Comparison of ENCODE assay signal across 17 cellular contexts in genomic region chr14:91801358-91801757, GRCh38.
DNase-seq lines count a peak whose midpoint lies in the region; ATAC-seq and TF ChIP-seq lines count a peak whose summit lies in the region.
"Had no signal": no experiment of that assay in that cellular context is flagged by ENCODE, and none has a peak within 500 bp of the region (broad histone marks: within the 10 kb centered on the region; RNA-seq: fewer than 3 reads in every experiment).

No MANE protein-coding gene starts in this region.

- peaks cover 8 to 63% (median 23%) of the 10 kb centered on the region in 3 donors for H3K36me3 Mint-ChIP-seq in CD8-positive, alpha-beta memory T cell
- peaks cover 50% of the 10 kb centered on the region for H3K36me3 Mint-ChIP-seq in central memory CD8-positive, alpha-beta T cell (ENCODE audit: insufficient read depth)
- peaks cover 7% of the 10 kb centered on the region for H3K36me3 Mint-ChIP-seq in natural killer cell

- peaks cover 6% of the 10 kb centered on the region for H3K9me3 ChIP-seq in CD8-positive, alpha-beta memory T cell (ENCODE audit: low read length)
- H3K9me3 ChIP-seq in GM23248 (ENCODE audit: low read depth): no peaks in the 10 kb centered on the region

- CTCF ChIA-PET in CD8-positive, alpha-beta memory T cell (lab: Charles Lee): interaction anchor here (0.8 to 1.0 kb wide), 2 partner anchors 10 to 54 kb away, joined by 3 to 5 read pairs; no protein-coding TSS in a partner anchor

- H3K27me3 ChIP-seq in CD8-positive, alpha-beta memory T cell (ENCODE audit: insufficient read depth, low read length, poor library complexity, severe bottlenecking): no peaks in the 10 kb centered on the region
- no peaks in the 10 kb centered on the region for H3K27me3 ChIP-seq in GM23248 (replicated peaks; ENCODE audit: insufficient read depth)

- peak overlapping the region in 3 of 7 donors; percentile 19 to 62 (median 34) for H3K4me3 Mint-ChIP-seq in CD8-positive, alpha-beta memory T cell
- H3K4me3 Mint-ChIP-seq in central memory CD8-positive, alpha-beta T cell: no peak overlapping the region
- no peak overlapping the region for H3K4me3 Mint-ChIP-seq in natural killer cell
- H3K4me3 Mint-ChIP-seq: CD4-positive, alpha-beta T cell; HFFc6 had no signal

- no peaks in the 10 kb centered on the region for H3F3A ChIP-seq in GM23248 (ENCODE audit: insufficient read depth)

- DNase-seq in activated gamma-delta T cell treated with Interleukin-2 at 50 U/mL for 16 hours: peak; percentile 21
- DNase-seq in activated gamma-delta T cell (lab: John Stamatoyannopoulos, UW): no peak
- peak in 2 of 5 donors; percentile 7 to 15 for DNase-seq in CD8-positive, alpha-beta memory T cell
- no peak for DNase-seq in central memory CD8-positive, alpha-beta T cell (ENCODE audit: low spot score in 2 of 2)
- no peak for DNase-seq in natural killer cell
- DNase-seq in ACHN: no peak
- DNase-seq in GM23248: no peak
- DNase-seq: AML-193; Calu3; CD4-positive, alpha-beta T cell; DMS79 treated with DMSO at 0.1 percent for 48 hours; GF-D8; GOT3; H7; HFFc6 had no signal

- no peaks in the 10 kb centered on the region for H4K20me1 ChIP-seq in GM23248 (ENCODE audit: insufficient read depth)

- H2AFZ ChIP-seq in GM23248: no peak overlapping the region

- H3K9me3 Mint-ChIP-seq in CD8-positive, alpha-beta memory T cell: peaks cover 1 to 7% (median 4%) of the 10 kb centered on the region in 5 donors
- peaks cover 5% of the 10 kb centered on the region for H3K9me3 Mint-ChIP-seq in central memory CD8-positive, alpha-beta T cell
- peaks cover 3 to 7% of the 10 kb centered on the region in 2 donors for H3K9me3 Mint-ChIP-seq in natural killer cell

- ATAC-seq in central memory CD8-positive, alpha-beta T cell (replicated peaks; ENCODE audit: extremely low read depth, poor library complexity, severe bottlenecking): no peak
- ATAC-seq in natural killer cell: peak in 2 of 3 donors; percentile 31 to 53
- ATAC-seq: HCT116 had no signal

- WGBS in GM23248 (ENCODE audit: low coverage in 1 of 2, low lambda C conversion rate in 2 of 2, missing lambda C conversion rate in 2 of 2), 2 experiments: 85 to 95% methylated on average over 2 of the region's 2 CpGs

- peaks cover 10% of the 10 kb centered on the region for H3K36me3 ChIP-seq in CD8-positive, alpha-beta memory T cell (ENCODE audit: insufficient read depth, low read length)
- H3K36me3 ChIP-seq in GM23248 (ENCODE audit: low read depth): no peaks in the 10 kb centered on the region

- TF ChIP-seq CTCF in natural killer cell (IDR thresholded peaks at IDR 0.05): no peak

- H3K27ac ChIP-seq in CD8-positive, alpha-beta memory T cell (ENCODE audit: low read depth, low read length): no peak overlapping the region
- H3K27ac ChIP-seq in GM23248: no peak overlapping the region
- H3K27ac ChIP-seq: C4-2B had no signal

- intact Hi-C loops in natural killer cell (cut with micrococcal nuclease): no loop called here

- H3K4me1 ChIP-seq in CD8-positive, alpha-beta memory T cell (ENCODE audit: insufficient read depth, low read length): peaks cover 11% of the 10 kb centered on the region
- H3K4me1 ChIP-seq in GM23248 (ENCODE audit: insufficient read depth): peaks cover 4% of the 10 kb centered on the region; the same call in 1 of the 2 replicates

- no peaks in the 10 kb centered on the region for H3K9me2 ChIP-seq in GM23248 (ENCODE audit: insufficient read depth)

- H3K4me2 ChIP-seq in GM23248 (ENCODE audit: unreplicated experiment): no peak overlapping the region

- no peaks in the 10 kb centered on the region for H3K79me2 ChIP-seq in GM23248 (ENCODE audit: insufficient read depth)

- H3K4me1 Mint-ChIP-seq in CD8-positive, alpha-beta memory T cell: peaks cover 36 to 51% (median 46%) of the 10 kb centered on the region in 3 donors
- peaks cover 29% of the 10 kb centered on the region for H3K4me1 Mint-ChIP-seq in central memory CD8-positive, alpha-beta T cell
- H3K4me1 Mint-ChIP-seq in natural killer cell: peaks cover 1 to 3% of the 10 kb centered on the region in 2 donors

- no peak overlapping the region for H3K9ac ChIP-seq in GM23248

- in situ Hi-C loops in ACHN (cut with HindIII; ENCODE audit: low pct_ligation_motif_present, low pct_unique_long_range_greater_than_20kb, low sequenced_read_pairs) (no loop called here), GM23248 (cut with MboI) (no loop called here)

- H3K4me3 ChIP-seq in CD8-positive, alpha-beta memory T cell (ENCODE audit: low read length): no peak overlapping the region
- no peak overlapping the region for H3K4me3 ChIP-seq in GM23248

- peak overlapping the region in 6 of 8 donors; percentile 15 to 90 (median 66) for H3K27ac Mint-ChIP-seq in CD8-positive, alpha-beta memory T cell
- peak overlapping the region; percentile 57 for H3K27ac Mint-ChIP-seq in central memory CD8-positive, alpha-beta T cell (ENCODE audit: low read depth)
- peak overlapping the region in 1 of 2 donors; percentile 24 for H3K27ac Mint-ChIP-seq in natural killer cell
- H3K27ac Mint-ChIP-seq: CD4-positive, alpha-beta T cell; HFFc6 had no signal

- H3K27me3 Mint-ChIP-seq in CD8-positive, alpha-beta memory T cell: no peaks in the 10 kb centered on the region
- no peaks in the 10 kb centered on the region for H3K27me3 Mint-ChIP-seq in central memory CD8-positive, alpha-beta T cell
- H3K27me3 Mint-ChIP-seq in natural killer cell (ENCODE audit: low read depth in 2 of 2): no peaks in the 10 kb centered on the region
- H3K27me3 Mint-ChIP-seq: CD4-positive, alpha-beta T cell had no signal

- POLR2A ChIA-PET in CD8-positive, alpha-beta memory T cell (lab: Charles Lee): no interaction called here
